Comparison of ENCODE assay signal across 24 cellular contexts in the genomic region with DNA sequence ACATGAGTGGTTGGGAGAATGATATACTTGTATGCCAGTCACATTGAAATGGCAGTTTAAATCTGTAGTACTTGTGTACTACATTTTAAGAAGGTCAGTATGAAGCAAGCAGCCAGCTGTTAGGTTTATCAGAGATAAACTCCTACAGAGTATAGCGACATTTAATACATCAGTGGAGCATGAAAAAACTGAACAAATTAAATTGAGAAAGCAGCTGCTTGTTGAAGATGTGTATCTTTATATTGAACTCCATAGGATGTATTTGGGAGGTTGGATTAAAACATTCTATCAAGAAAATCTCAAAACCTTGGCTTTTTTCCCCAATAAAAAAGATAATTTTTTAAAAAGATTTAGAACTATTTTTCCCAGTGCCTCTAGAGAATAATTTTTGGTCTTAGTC.
"Had no signal": no experiment of that assay in that cellular context is flagged by ENCODE, and none has a peak within 500 bp of the region (broad histone marks: within the 10 kb centered on the region; RNA-seq: fewer than 3 reads in every experiment).

No MANE protein-coding gene starts in this region.

- FAIRE-seq: endometrium, frontal cortex had no signal

- H3K27ac ChIP-seq: heart left ventricle, psoas muscle, skin epidermis, stomach, thoracic aorta, transverse colon had no signal

- H3K4me1 ChIP-seq: psoas muscle, stomach, transverse colon had no signal

- ATAC-seq: esophagus mucosa, heart left ventricle, left colon, left ventricle myocardium superior, psoas muscle, sciatic nerve had no signal

- H3K4me3 ChIP-seq: heart left ventricle, lung, psoas muscle, skin epidermis, stomach, thoracic aorta, transverse colon had no signal

- DNase-seq: effector memory CD4-positive, alpha-beta T cell; heart left ventricle; hippocampal formation; left colon; left ventricle myocardium superior; mesenchymal stem cell; midbrain; naive B cell; nephron progenitor cell; psoas muscle; retina; stimulated activated CD4-positive, alpha-beta T cell treated with anti-CD3 and anti-CD28 coated beads, Interleukin-2, amount 100 ng/mL, for 24 hours; stimulated activated CD4-positive, alpha-beta T cell treated with anti-CD3 and anti-CD28 coated beads, Interleukin-4, amount 100 ng/mL, for 4 hours; stimulated activated naive CD4-positive, alpha-beta T cell; stomach; substantia nigra; transverse colon had no signal

- H3K9me3 ChIP-seq: psoas muscle, stomach, thoracic aorta, transverse colon had no signal

- H3K27me3 ChIP-seq: heart left ventricle, stomach, transverse colon had no signal
